ENCODE assay signal across 8 cellular contexts in genomic region chr1:64469977-64470669, GRCh38. TPM values are rescaled to one million over a fixed set of nuclear protein-coding genes. Genes with fewer than 3 reads are reported as not detected.
DNase-seq lines count a peak whose midpoint lies in the region; ATAC-seq and TF ChIP-seq lines count a peak whose summit lies in the region.

Gene CACHD1, plus strand, starts transcription at chr1:64470129. Its CDS starts 616 bp downstream, at chr1:64470745.

- DNase-seq in SIG-M5 treated with dmso at 0.1 percent for 504 hours (lab: John Stamatoyannopoulos, UW; ENCODE audit: unreplicated experiment): peak; percentile 7
- DNase-seq in SIG-M5 (lab: John Stamatoyannopoulos, UW): no peak
- DNase-seq in NCI-H345 (lab: John Stamatoyannopoulos, UW): peak; percentile 80
- DNase-seq in activated CD4-positive, alpha-beta T cell treated with anti-CD3 and anti-CD28 coated beads, Interleukin-2, amount 50 U/mL, for 4 hours: peak; percentile 53 to 56
- DNase-seq in effector CD4-positive, alpha-beta T cell: peak; percentile 12
- DNase-seq in lung (ENCODE audit: low spot score): peak; percentile 79
- peak; percentile 68 to 78 for DNase-seq in stimulated activated CD4-positive, alpha-beta T cell treated with anti-CD3 and anti-CD28 coated beads, Interleukin-4, amount 100 ng/mL, for 4 hours

- TF ChIP-seq CTCF in lung (IDR thresholded peaks at IDR 0.05; ENCODE audit: control extremely low read depth, extremely low read depth): peak; percentile 16

- H3K9me3 ChIP-seq in lung (ENCODE audit: control insufficient read depth in 2 of 2, insufficient read depth in 1 of 2, low read length in 1 of 2): no peaks in the 10 kb centered on the region

- ATAC-seq in HG03097 (IDR thresholded peaks at IDR 0.05; ENCODE audit: low FRiP score, unreplicated experiment) (peak; percentile 68), lung (ENCODE audit: insufficient read depth, low FRiP score) (peak; percentile 76)

- H3K27ac ChIP-seq in lung (ENCODE audit: low read depth in 1 of 2, low read length in 1 of 2): peak within 1 kb of the TSS; percentile 84 to 86

- peak within 1 kb of the TSS; percentile 64 for H3K4me3 ChIP-seq in lung

- no peaks in the 10 kb centered on the region for H3K36me3 ChIP-seq in lung (ENCODE audit: control insufficient read depth in 2 of 2, insufficient read depth in 2 of 2, low read length in 2 of 2)

- 0 to 1% methylated on average over 65 to 84 of the region's 84 CpGs for WGBS in lung, 2 donors

- H3K27me3 ChIP-seq in lung (ENCODE audit: control insufficient read depth, insufficient read depth): no peaks in the 10 kb centered on the region

- H3K4me1 ChIP-seq in lung (ENCODE audit: control insufficient read depth in 2 of 2, insufficient read depth in 2 of 2, low read length in 2 of 2): peaks cover 3 to 5% of the 10 kb centered on the region in 2 donors

RNA-seq across cellular contexts. Expression of gene CACHD1, which starts in this region (rescaled TPM):
- total RNA-seq in lung: 10 to 100 TPM; 16.0 to 49.6 TPM
- 1 to 10 TPM; 4.7 to 9.0 TPM for polyA plus RNA-seq in lung
